In the genomic region with DNA sequence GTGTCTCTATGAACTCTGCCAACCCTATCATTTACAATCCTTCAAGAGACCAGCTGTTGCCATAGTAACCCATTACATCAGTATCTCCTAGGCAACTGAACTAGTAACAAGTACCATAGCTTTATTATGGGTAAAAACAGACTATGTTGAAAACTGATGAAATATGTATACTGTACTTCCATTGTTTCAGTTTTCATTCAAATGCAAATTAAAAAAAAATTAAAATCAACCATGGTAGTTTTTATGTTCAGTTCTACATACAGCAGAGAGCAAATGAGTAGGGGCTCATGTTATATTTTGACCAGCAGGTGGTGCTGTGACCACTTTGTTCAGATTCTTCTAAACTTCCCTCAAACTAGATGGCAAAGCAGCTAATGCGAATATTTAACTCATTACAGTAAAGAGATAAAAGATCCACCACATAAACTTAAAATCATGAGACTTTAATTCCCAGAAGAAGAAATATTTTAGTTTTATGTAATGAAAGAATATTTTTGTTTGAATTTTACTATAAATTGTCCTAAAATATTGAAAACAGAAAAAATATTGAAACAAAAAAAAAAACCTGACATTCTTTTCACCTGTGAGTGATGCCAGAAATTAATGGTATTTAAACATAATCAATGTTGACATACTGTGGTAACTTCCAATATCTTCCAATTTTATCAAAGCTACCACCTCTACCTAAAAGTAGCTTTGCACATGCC, we compare ENCODE assay signal across 8 cellular contexts.
DNase-seq lines count a peak whose midpoint lies in the region; ATAC-seq and TF ChIP-seq lines count a peak whose summit lies in the region.

No MANE protein-coding gene starts in this region.

- H3K4me3 ChIP-seq in right lobe of liver = no peak overlapping the region

- no peak overlapping the region for H3K4me3 Mint-ChIP-seq in WTC11

- peaks cover 24% of the 10 kb centered on the region for H3K4me1 Mint-ChIP-seq in WTC11

- no peaks in the 10 kb centered on the region for H3K27me3 Mint-ChIP-seq in WTC11 (ENCODE audit: low read depth)

- no peak overlapping the region for H3K27ac Mint-ChIP-seq in WTC11

- POLR2A ChIA-PET in WTC11 (lab: Charles Lee) = no interaction called here

- no peaks in the 10 kb centered on the region for H3K36me3 Mint-ChIP-seq in WTC11

- H3K4me1 ChIP-seq in right lobe of liver = no peaks in the 10 kb centered on the region

- TF ChIP-seq CTCF in WTC11 (IDR thresholded peaks at IDR 0.05) (peak; percentile 65), right lobe of liver (IDR thresholded peaks at IDR 0.05) (peak; percentile 76 to 87 (median 87))

- CTCF ChIA-PET in WTC11 (lab: Charles Lee) = interaction anchor here (0.5 to 3.0 kb wide), 32 partner anchors 8 to 1622 kb away, joined by 3 to 14 read pairs (median 4); partner anchors contain the start of gene MEF2C

- no peak for TF ChIP-seq POLR2A in right lobe of liver (IDR thresholded peaks at IDR 0.05)

- ATAC-seq in Right ventricle myocardium inferior (peak; percentile 75), HG03196 (IDR thresholded peaks at IDR 0.05; ENCODE audit: unreplicated experiment) (peak; percentile 37), WTC11 (peak; percentile 77), right lobe of liver (peak; percentile 88 to 89 (median 89))

- no peaks in the 10 kb centered on the region for H3K9me3 ChIP-seq in right lobe of liver

- peaks cover 0 to 4% (median 0%) of the 10 kb centered on the region in 4 donors for H3K36me3 ChIP-seq in right lobe of liver

- no peaks in the 10 kb centered on the region for H3K9me3 Mint-ChIP-seq in WTC11

- H3K27ac ChIP-seq in cingulate gyrus (ENCODE audit: low read depth, low read length) (peak overlapping the region; percentile 32), right lobe of liver (no peak overlapping the region)

- intact Hi-C loops in Right ventricle myocardium inferior (cut with DNase I) (loop anchor here (5.0 to 10.0 kb wide), 4 partner anchors 58 to 1533 kb away; no protein-coding TSS in a partner anchor), cardiac septum (cut with DNase I) (loop anchor here (5.0 kb wide), 3 partner anchors 58 to 1533 kb away; partner anchors contain the start of gene MEF2C), right lobe of liver (cut with DNase I) (no loop called here)

- WGBS in right lobe of liver (ENCODE audit: insufficient coverage, low coverage, low lambda C conversion rate, missing lambda C conversion rate) = 0% methylated on average over 1 of the region's 1 CpG

- H3K27me3 ChIP-seq in right lobe of liver = no peaks in the 10 kb centered on the region

- DNase-seq in Right ventricle myocardium inferior (ENCODE audit: missing footprints) (no peak), cardiac septum (ENCODE audit: low spot score) (no peak), NCI-H345 (lab: John Stamatoyannopoulos, UW) (peak; percentile 75), WTC11 (ENCODE audit: low spot score) (peak; percentile 65), right lobe of liver (peak in 1 of 3 donors; percentile 56)
- DNase-seq in stimulated activated CD8-positive, alpha-beta memory T cell treated with anti-CD3 and anti-CD28 coated beads, Interleukin-12 subunit alpha, Interleukin-12 subunit beta, amount 100 ng/mL, for 4 hours (ENCODE audit: low read depth) = peak; percentile 4

TF ChIP-seq in WTC11, 78 proteins besides CTCF, POLR2A, EP300 and RAD21:
- TF ChIP-seq HMGA2 (CRISPR knock-in tag; IDR thresholded peaks at IDR 0.05) (no peak), SMAD3 (CRISPR knock-in tag; IDR thresholded peaks at IDR 0.05; ENCODE audit: borderline replicate concordance) (no peak), MLX (CRISPR knock-in tag; IDR thresholded peaks at IDR 0.05) (no peak), SP1 (CRISPR knock-in tag; conservative IDR thresholded peaks at IDR 0.05) (no peak), MYBL2 (CRISPR knock-in tag; IDR thresholded peaks at IDR 0.05) (no peak), RORB (CRISPR knock-in tag; IDR thresholded peaks at IDR 0.05) (no peak), FOXP4 (CRISPR knock-in tag; IDR thresholded peaks at IDR 0.05) (no peak), SMAD4 (CRISPR knock-in tag; IDR thresholded peaks at IDR 0.05) (no peak)
- TF ChIP-seq, protein P1, sequence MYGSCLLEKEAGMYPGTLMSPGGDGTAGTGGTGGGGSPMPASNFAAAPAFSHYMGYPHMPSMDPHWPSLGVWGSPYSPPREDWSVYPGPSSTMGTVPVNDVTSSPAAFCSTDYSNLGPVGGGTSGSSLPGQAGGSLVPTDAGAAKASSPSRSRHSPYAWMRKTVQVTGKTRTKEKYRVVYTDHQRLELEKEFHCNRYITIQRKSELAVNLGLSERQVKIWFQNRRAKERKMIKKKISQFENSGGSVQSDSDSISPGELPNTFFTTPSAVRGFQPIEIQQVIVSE (CRISPR knock-in tag; IDR thresholded peaks at IDR 0.05; ENCODE audit: borderline replicate concordance) = no peak

Comparison
In these comparisons a context has a peak if more than half of its experiments do, and no peak if none do; other contexts are left out.
1. ATAC-seq: peak in every context shown above with its lines; median percentile 89 in right lobe of liver; 77 in WTC11; 75 in Right ventricle myocardium inferior; 37 in HG03196.
2. DNase-seq: peak in NCI-H345 (single experiment), WTC11 (single experiment) and stimulated activated CD8-positive, alpha-beta memory T cell treated with anti-CD3 and anti-CD28 coated beads, Interleukin-12 subunit alpha, Interleukin-12 subunit beta, amount 100 ng/mL, for 4 hours (single experiment); none in Right ventricle myocardium inferior (single experiment) and cardiac septum (single experiment).
3. intact Hi-C loops: an anchor here in Right ventricle myocardium inferior (5.0 to 10.0 kb wide) and cardiac septum (5.0 kb wide); none called in right lobe of liver.